13 cellular contexts compared by ENCODE assay signal in genomic region chr10:7610651-7611389, GRCh38. TPM values are rescaled to one million over a fixed set of nuclear protein-coding genes. Genes with fewer than 3 reads are reported as not detected.
A peak's percentile ranks its signal among the peaks of the same experiment; 100 is the strongest.
DNase-seq lines count a peak whose midpoint lies in the region; ATAC-seq and TF ChIP-seq lines count a peak whose summit lies in the region.
"Had no signal": no experiment of that assay in that cellular context is flagged by ENCODE, and none has a peak within 500 bp of the region (broad histone marks: within the 10 kb centered on the region; RNA-seq: fewer than 3 reads in every experiment).

No MANE protein-coding gene starts in this region.

- H3K4me3 ChIP-seq in SJSA1 (no peak overlapping the region), fibroblast of the aortic adventitia (ENCODE audit: low read depth, low read length) (no peak overlapping the region), trophoblast cell (ENCODE audit: low read depth, low read length) (no peak overlapping the region)
- H3K4me3 ChIP-seq: GM12878 had no signal

- DNase-seq in Daoy (ENCODE audit: low read depth) = peak; percentile 43
- peak; percentile 66 to 87 for DNase-seq in SJSA1 (ENCODE audit: low read depth in 1 of 2, low spot score in 2 of 2)
- DNase-seq in fibroblast of the aortic adventitia (ENCODE audit: low read depth) = peak; percentile 92
- peak; percentile 61 to 71 for DNase-seq in trophoblast cell
- DNase-seq in NCI-H524 treated with DMSO at 0.1 percent for 48 hours (lab: John Stamatoyannopoulos, UW) = no peak
- DNase-seq in DMS79 treated with DMSO at 0.1 percent for 48 hours (lab: John Stamatoyannopoulos, UW) = no peak
- DNase-seq in NCI-H1092 (lab: John Stamatoyannopoulos, UW) = no peak
- DNase-seq: activated naive CD4-positive, alpha-beta T cell treated with Interleukin-2 at 50 U/mL for 16 hours had no signal

- H4K8ac ChIP-seq in trophoblast cell (ENCODE audit: low read depth, low read length) = no peak overlapping the region

- H3K4me2 ChIP-seq in trophoblast cell (ENCODE audit: low read length) = no peak overlapping the region

- H2BK12ac ChIP-seq in trophoblast cell (ENCODE audit: low read length) = no peak overlapping the region

- H3K27ac ChIP-seq in SJSA1 (peak overlapping the region; percentile 77), trophoblast cell (ENCODE audit: low read depth, low read length) (no peak overlapping the region)
- H3K27ac ChIP-seq: RWPE1 had no signal

- H3K14ac ChIP-seq in trophoblast cell (ENCODE audit: low read length) = no peak overlapping the region

- H3K4me1 ChIP-seq in SJSA1 (replicated peaks) (peaks cover 33% of the 10 kb centered on the region), trophoblast cell (ENCODE audit: control insufficient read depth in 1 of 2, insufficient read depth in 2 of 2, low read length in 2 of 2) (no peaks in the 10 kb centered on the region)

- no peak overlapping the region for H4K12ac ChIP-seq in trophoblast cell (ENCODE audit: low read depth, low read length)

- H3K36me3 ChIP-seq in SJSA1 (no peaks in the 10 kb centered on the region), trophoblast cell (ENCODE audit: control insufficient read depth in 1 of 2, insufficient read depth in 2 of 2, low read length in 2 of 2) (no peaks in the 10 kb centered on the region)

- H3K23ac ChIP-seq in trophoblast cell (ENCODE audit: low read length) = no peak overlapping the region

- H2AK5ac ChIP-seq in trophoblast cell (ENCODE audit: low read length) = no peak overlapping the region

- H3K4ac ChIP-seq in trophoblast cell (ENCODE audit: low read depth, low read length) = no peak overlapping the region

- H4K91ac ChIP-seq in trophoblast cell (ENCODE audit: low read depth, low read length) = no peak overlapping the region

- WGBS in trophoblast cell (ENCODE audit: extremely low coverage, insufficient coverage, insufficient read length) = no CpG with 5 or more reads among the region's 7 CpGs

- H3K18ac ChIP-seq in trophoblast cell (ENCODE audit: low read length) = no peak overlapping the region

- H2BK5ac ChIP-seq in trophoblast cell (ENCODE audit: low read depth, low read length, poor library complexity) = no peak overlapping the region

- no peak overlapping the region for H2BK120ac ChIP-seq in trophoblast cell (ENCODE audit: insufficient read depth, low read length, poor library complexity)

- TF ChIP-seq CTCF in fibroblast of the aortic adventitia (IDR thresholded peaks at IDR 0.05; ENCODE audit: insufficient read depth, low read length) = no peak

- no peaks in the 10 kb centered on the region for H3K27me3 ChIP-seq in SJSA1 (replicated peaks)
- no peaks in the 10 kb centered on the region for H3K27me3 ChIP-seq in trophoblast cell (ENCODE audit: insufficient read depth, low read length)

- no peak for ATAC-seq in GM19395 (IDR thresholded peaks at IDR 0.05; ENCODE audit: unreplicated experiment)
- ATAC-seq: GM12878, left colon had no signal

- H2AFZ ChIP-seq in trophoblast cell (ENCODE audit: insufficient read depth, low read length, poor library complexity) = no peak overlapping the region

- no peak overlapping the region for H3K9ac ChIP-seq in trophoblast cell (ENCODE audit: low read length)

- H3K79me2 ChIP-seq in trophoblast cell (ENCODE audit: control insufficient read depth, insufficient read depth, low read length, poor library complexity) = no peaks in the 10 kb centered on the region

- H3K9me3 ChIP-seq in SJSA1 (replicated peaks) = no peaks in the 10 kb centered on the region
- no peaks in the 10 kb centered on the region for H3K9me3 ChIP-seq in trophoblast cell (ENCODE audit: insufficient read depth, low read depth, low read length)

- H3K79me1 ChIP-seq in trophoblast cell (ENCODE audit: low read length) = no peaks in the 10 kb centered on the region

RNA-seq across cellular contexts. Expression of gene ITIH5, which starts 55.9 kb away (rescaled TPM):
- total RNA-seq in Daoy (2014; rRNA removed; shearing (Covaris generic)) = 0.06 TPM in 1 of 2 replicates, not detected in the other
- total RNA-seq in SJSA1 (2014; rRNA removed; shearing (Covaris generic)) = 9.9 and 16.3 TPM in 2 replicates
- 0.09 and 9.6 TPM in 2 replicates for total RNA-seq in fibroblast of the aortic adventitia (ENCODE audit: low replicate concordance)
- 13.5 and 14.4 TPM in 2 replicates for polyA plus RNA-seq in trophoblast cell (2013)
- polyA plus RNA-seq: IgD-negative memory B cell had no signal

Comparison
In these comparisons a context has a peak if more than half of its experiments do, and no peak if none do; other contexts are left out.
1. DNase-seq: peak in Daoy (single experiment), SJSA1 (2 of 2), fibroblast of the aortic adventitia (single experiment) and trophoblast cell (2 of 2); none in NCI-H524 treated with DMSO at 0.1 percent for 48 hours (single experiment), DMS79 treated with DMSO at 0.1 percent for 48 hours (single experiment) and NCI-H1092 (single experiment).